In the genomic region with DNA sequence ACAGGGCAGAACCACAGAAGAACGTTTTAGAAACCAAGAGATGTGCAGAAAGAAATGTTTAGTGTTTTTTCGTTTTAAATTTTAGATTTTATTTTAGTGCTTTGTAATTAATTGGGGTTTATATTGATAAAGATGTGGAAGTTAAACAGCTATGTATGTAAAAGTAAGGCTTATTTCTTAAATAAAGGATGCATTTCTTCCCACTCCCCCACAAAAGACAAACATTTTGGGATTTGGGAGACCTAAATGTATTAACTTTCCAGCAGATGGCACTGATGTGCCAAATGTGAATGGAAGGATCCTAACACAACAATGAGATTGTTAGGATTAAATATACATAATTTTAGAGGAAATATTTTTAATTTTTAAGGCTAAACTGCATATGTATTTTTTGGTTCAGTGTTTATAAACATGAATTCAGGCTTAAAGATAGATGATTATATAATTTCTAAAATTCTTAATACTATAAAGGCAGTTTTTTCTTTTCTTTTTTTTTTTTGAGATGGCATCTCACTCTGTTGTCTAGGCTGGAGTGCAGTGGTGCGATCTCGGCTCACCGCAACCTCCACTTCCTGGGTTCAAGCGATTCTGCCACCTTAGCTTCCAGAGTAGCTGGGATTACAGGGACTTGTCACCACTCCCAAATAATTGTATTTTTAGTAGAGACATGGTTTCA, we compare ENCODE assay signal across 8 cellular contexts. TPM values are rescaled to one million over a fixed set of nuclear protein-coding genes. Genes with fewer than 3 reads are reported as not detected.
DNase-seq lines count a peak whose midpoint lies in the region; ATAC-seq, FAIRE-seq and TF ChIP-seq lines count a peak whose summit lies in the region.

No MANE protein-coding gene starts in this region.

- no peak overlapping the region for H3K4me3 ChIP-seq in A549

- H3K4me2 ChIP-seq in A549 = no peak overlapping the region

- TF ChIP-seq POLR2A in A549 (IDR thresholded peaks at IDR 0.05; ENCODE audit: low read length) = no peak

- TF ChIP-seq EP300 in A549 (IDR thresholded peaks at IDR 0.05) = no peak

- 54% methylated on average over 6 of the region's 6 CpGs for WGBS in A549 (ENCODE audit: missing lambda C conversion rate)

- peak; percentile 78 to 84 for TF ChIP-seq RAD21 in A549 (conservative IDR thresholded peaks at IDR 0.05 in 1 of 2, IDR thresholded peaks at IDR 0.05 in 1 of 2)

- TF ChIP-seq CTCF in A549 (IDR thresholded peaks at IDR 0.05) = peak; percentile 87
- TF ChIP-seq CTCF in GM13976 (IDR thresholded peaks at IDR 0.05; ENCODE audit: borderline replicate concordance, control extremely low read depth, extremely low read depth, insufficient read depth, missing control alignments) = peak; percentile 20

- H3K4me1 ChIP-seq in A549 = no peaks in the 10 kb centered on the region; the same call in 2 of the 3 replicates

- DNase-seq in A549 (ENCODE audit: low read depth in 1 of 2, low spot score in 1 of 2) (peak; percentile 46 to 60), GM13976 (ENCODE audit: low spot score) (no peak), RCC 7860 (ENCODE audit: low spot score) (peak; percentile 19), foreskin melanocyte (peak; percentile 35)
- no peak for DNase-seq in stimulated activated naive CD4-positive, alpha-beta T cell treated with Interleukin-2 at 50 U/mL for 16 hours (lab: John Stamatoyannopoulos, UW)

- FAIRE-seq in A549 (lab: Jason Lieb, UNC) (peak; percentile 95), RCC 7860 (lab: Jason Lieb, UNC) (peak; percentile 83)

- CTCF ChIA-PET in A549 (lab: Yijun Ruan, JAX) = interaction anchor here (0.6 to 2.9 kb wide), 17 partner anchors 9 to 1980 kb away, joined by 3 to 31 read pairs (median 4); partner anchors contain the start of gene PFDN4

- in situ Hi-C loops in GM13976 (cut with MboI; ENCODE audit: low sequenced_read_pairs, unreplicated experiment) = loop anchor here (10.0 kb wide), 1 partner anchor 415 kb away; no protein-coding TSS in a partner anchor

- ATAC-seq in A549 = peak in 1 of 2 experiments; percentile 65; a peak in 2 of 6 replicates
- ATAC-seq in GM21529 (IDR thresholded peaks at IDR 0.05; ENCODE audit: unreplicated experiment) = no peak
- ATAC-seq in GM18517 (IDR thresholded peaks at IDR 0.05; ENCODE audit: unreplicated experiment) = no peak
- ATAC-seq in GM21526 (IDR thresholded peaks at IDR 0.05; ENCODE audit: low FRiP score, unreplicated experiment) = no peak

- no peaks in the 10 kb centered on the region for H3K9me3 ChIP-seq in A549

- POLR2A ChIA-PET in A549 (lab: Yijun Ruan, JAX) = no interaction called here

- no peak overlapping the region for H3K27ac ChIP-seq in A549

TF ChIP-seq in A549, 52 proteins besides CTCF, POLR2A, EP300 and RAD21:
- TF ChIP-seq RCOR1 (IDR thresholded peaks at IDR 0.05; ENCODE audit: low read depth, low read length) (no peak), NFE2L2 (conservative IDR thresholded peaks at IDR 0.05; ENCODE audit: low read length) (no peak), SMC3 (IDR thresholded peaks at IDR 0.05) (peak; percentile 92)

RNA-seq across cellular contexts. Expression of gene PFDN4, which starts 12.0 kb away (rescaled TPM):
- polyA plus RNA-seq in A549 (2011; rRNA removed) (78.7 and 146 TPM in 2 replicates), A549 (2017; fragmentation: RNase III; extraction: RNeasy Plus Mini Kit Qiagen cat#74134 plus additional on column Dnase treatment) (140 to 155 TPM (median 149 TPM) in 3 replicates)
- polyA plus RNA-seq in A549 (2012; cell fraction: cytosol; rRNA removed) = 41.3 and 60.1 TPM in 2 replicates
- polyA plus RNA-seq in A549 (2012; cell fraction: nucleus; rRNA removed) = 6.3 and 11.7 TPM in 2 replicates
- 3.5 and 13.3 TPM in 2 replicates for polyA minus RNA-seq in A549 (2011; rRNA and poly(A)+ RNA removed)

RNA-seq across cellular contexts. Expression of gene CYP24A1, which starts 46.1 kb away (rescaled TPM):
- 1,617 and 1,630 TPM in 2 replicates for polyA plus RNA-seq in A549 (2011; rRNA removed)
- 456 and 584 TPM in 2 replicates for polyA plus RNA-seq in A549 (2012; cell fraction: cytosol; rRNA removed)
- polyA plus RNA-seq in A549 (2012; cell fraction: nucleus; rRNA removed) = 1,301 and 1,335 TPM in 2 replicates
- polyA plus RNA-seq in A549 (2017; fragmentation: RNase III; extraction: RNeasy Plus Mini Kit Qiagen cat#74134 plus additional on column Dnase treatment) = 623 to 738 TPM (median 722 TPM) in 3 replicates
- polyA minus RNA-seq in A549 (2011; rRNA and poly(A)+ RNA removed) = 4,726 and 5,326 TPM in 2 replicates

Comparison
In these comparisons a context has a peak if more than half of its experiments do, and no peak if none do; other contexts are left out.
1. DNase-seq: peak in A549 (2 of 2), RCC 7860 (single experiment) and foreskin melanocyte (single experiment); none in GM13976 (single experiment) and stimulated activated naive CD4-positive, alpha-beta T cell treated with Interleukin-2 at 50 U/mL for 16 hours (single experiment).